ENCODE assay signal across 1 cellular context in genomic region chr1:11943619-11944018, GRCh38.
TF ChIP-seq lines count a peak whose summit lies in the region.

No MANE protein-coding gene starts in this region.

TF ChIP-seq in GM23338, 12 proteins besides CTCF, POLR2A, EP300 and RAD21 (continued from another document):
- TF ChIP-seq ZNF462 (CRISPR knock-in tag; IDR thresholded peaks at IDR 0.05) (no peak), ZNF331 (CRISPR knock-in tag; IDR thresholded peaks at IDR 0.05; ENCODE audit: low read depth) (no peak), STAT1 (IDR thresholded peaks at IDR 0.05; ENCODE audit: unreplicated experiment) (no peak)
